2 cellular contexts compared by ENCODE assay signal in the genomic region with DNA sequence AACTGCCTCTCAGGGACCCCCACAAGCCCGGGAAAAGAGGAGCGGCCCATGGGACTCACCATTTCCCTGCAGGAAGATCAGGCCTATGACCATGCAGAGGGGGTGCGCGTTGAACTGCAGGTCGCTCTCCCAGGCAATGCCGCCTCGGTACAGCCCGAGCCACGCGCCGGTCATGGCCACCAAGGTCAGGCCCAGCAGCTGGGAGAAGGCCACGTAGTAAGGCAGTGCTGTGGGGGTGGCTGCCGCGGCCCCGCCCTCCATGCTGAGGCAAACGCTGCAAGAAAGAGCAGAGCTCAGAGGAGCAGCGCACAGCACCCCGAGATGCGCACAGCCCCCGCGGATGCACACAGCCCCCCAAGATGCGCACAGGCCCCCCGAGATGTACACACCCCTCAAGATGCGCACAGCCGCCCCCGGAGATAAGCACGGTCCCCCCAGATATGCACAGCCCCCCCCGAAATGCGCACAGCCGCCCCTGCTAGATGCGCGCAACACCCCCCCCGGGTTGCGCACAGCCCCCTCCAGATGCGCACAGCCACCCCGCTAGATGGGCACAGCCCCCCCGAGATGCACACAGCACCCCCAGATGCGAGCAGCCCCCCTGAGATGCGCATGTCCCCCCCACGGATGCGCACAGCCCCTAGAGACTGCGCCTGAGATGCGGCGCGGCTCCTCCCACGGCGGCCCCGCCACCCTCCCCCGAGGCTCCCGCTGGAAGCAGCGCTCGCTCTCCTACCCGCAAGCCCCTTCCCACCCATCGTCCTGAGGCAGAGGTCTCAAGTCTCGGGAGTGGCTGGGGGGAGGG.
TF ChIP-seq lines count a peak whose summit lies in the region.

No MANE protein-coding gene starts in this region.

TF ChIP-seq in GM23338, 12 proteins besides CTCF, POLR2A, EP300 and RAD21:
- TF ChIP-seq, protein P1, sequence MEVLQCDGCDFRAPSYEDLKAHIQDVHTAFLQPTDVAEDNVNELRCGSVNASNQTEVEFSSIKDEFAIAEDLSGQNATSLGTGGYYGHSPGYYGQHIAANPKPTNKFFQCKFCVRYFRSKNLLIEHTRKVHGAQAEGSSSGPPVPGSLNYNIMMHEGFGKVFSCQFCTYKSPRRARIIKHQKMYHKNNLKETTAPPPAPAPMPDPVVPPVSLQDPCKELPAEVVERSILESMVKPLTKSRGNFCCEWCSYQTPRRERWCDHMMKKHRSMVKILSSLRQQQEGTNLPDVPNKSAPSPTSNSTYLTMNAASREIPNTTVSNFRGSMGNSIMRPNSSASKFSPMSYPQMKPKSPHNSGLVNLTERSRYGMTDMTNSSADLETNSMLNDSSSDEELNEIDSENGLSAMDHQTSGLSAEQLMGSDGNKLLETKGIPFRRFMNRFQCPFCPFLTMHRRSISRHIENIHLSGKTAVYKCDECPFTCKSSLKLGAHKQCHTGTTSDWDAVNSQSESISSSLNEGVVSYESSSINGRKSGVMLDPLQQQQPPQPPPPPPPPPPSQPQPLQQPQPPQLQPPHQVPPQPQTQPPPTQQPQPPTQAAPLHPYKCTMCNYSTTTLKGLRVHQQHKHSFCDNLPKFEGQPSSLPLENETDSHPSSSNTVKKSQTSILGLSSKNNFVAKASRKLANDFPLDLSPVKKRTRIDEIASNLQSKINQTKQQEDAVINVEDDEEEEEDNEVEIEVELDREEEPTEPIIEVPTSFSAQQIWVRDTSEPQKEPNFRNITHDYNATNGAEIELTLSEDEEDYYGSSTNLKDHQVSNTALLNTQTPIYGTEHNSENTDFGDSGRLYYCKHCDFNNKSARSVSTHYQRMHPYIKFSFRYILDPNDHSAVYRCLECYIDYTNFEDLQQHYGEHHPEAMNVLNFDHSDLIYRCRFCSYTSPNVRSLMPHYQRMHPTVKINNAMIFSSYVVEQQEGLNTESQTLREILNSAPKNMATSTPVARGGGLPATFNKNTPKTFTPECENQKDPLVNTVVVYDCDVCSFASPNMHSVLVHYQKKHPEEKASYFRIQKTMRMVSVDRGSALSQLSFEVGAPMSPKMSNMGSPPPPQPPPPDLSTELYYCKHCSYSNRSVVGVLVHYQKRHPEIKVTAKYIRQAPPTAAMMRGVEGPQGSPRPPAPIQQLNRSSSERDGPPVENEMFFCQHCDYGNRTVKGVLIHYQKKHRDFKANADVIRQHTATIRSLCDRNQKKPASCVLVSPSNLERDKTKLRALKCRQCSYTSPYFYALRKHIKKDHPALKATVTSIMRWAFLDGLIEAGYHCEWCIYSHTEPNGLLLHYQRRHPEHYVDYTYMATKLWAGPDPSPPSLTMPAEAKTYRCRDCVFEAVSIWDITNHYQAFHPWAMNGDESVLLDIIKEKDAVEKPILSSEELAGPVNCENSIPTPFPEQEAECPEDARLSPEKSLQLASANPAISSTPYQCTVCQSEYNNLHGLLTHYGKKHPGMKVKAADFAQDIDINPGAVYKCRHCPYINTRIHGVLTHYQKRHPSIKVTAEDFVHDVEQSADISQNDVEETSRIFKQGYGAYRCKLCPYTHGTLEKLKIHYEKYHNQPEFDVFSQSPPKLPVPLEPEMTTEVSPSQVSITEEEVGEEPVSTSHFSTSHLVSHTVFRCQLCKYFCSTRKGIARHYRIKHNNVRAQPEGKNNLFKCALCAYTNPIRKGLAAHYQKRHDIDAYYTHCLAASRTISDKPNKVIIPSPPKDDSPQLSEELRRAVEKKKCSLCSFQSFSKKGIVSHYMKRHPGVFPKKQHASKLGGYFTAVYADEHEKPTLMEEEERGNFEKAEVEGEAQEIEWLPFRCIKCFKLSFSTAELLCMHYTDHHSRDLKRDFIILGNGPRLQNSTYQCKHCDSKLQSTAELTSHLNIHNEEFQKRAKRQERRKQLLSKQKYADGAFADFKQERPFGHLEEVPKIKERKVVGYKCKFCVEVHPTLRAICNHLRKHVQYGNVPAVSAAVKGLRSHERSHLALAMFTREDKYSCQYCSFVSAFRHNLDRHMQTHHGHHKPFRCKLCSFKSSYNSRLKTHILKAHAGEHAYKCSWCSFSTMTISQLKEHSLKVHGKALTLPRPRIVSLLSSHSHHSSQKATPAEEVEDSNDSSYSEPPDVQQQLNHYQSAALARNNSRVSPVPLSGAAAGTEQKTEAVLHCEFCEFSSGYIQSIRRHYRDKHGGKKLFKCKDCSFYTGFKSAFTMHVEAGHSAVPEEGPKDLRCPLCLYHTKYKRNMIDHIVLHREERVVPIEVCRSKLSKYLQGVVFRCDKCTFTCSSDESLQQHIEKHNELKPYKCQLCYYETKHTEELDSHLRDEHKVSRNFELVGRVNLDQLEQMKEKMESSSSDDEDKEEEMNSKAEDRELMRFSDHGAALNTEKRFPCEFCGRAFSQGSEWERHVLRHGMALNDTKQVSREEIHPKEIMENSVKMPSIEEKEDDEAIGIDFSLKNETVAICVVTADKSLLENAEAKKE (CRISPR knock-in tag; IDR thresholded peaks at IDR 0.05), result no peak
- no peak for TF ChIP-seq NANOG (IDR thresholded peaks at IDR 0.05; ENCODE audit: borderline replicate concordance)
- TF ChIP-seq ZNF114 (CRISPR knock-in tag; IDR thresholded peaks at IDR 0.05), result no peak
- no peak for TF ChIP-seq EZH2 (IDR thresholded peaks at IDR 0.05; ENCODE audit: low read depth, unreplicated experiment)
- TF ChIP-seq EZH2phosphoT487 (IDR thresholded peaks at IDR 0.05; ENCODE audit: unreplicated experiment), result no peak
- no peak for TF ChIP-seq STAT1 (IDR thresholded peaks at IDR 0.05; ENCODE audit: unreplicated experiment)
- TF ChIP-seq ZNF331 (CRISPR knock-in tag; IDR thresholded peaks at IDR 0.05; ENCODE audit: low read depth), result no peak
- TF ChIP-seq JUNB (IDR thresholded peaks at IDR 0.05; ENCODE audit: unreplicated experiment), result no peak
- TF ChIP-seq CREB1 (CRISPR knock-in tag; IDR thresholded peaks at IDR 0.05; ENCODE audit: low read depth), result no peak

TF ChIP-seq in neural cell, 6 proteins besides CTCF, POLR2A, EP300 and RAD21 (continued from another document):
- TF ChIP-seq, protein P2, sequence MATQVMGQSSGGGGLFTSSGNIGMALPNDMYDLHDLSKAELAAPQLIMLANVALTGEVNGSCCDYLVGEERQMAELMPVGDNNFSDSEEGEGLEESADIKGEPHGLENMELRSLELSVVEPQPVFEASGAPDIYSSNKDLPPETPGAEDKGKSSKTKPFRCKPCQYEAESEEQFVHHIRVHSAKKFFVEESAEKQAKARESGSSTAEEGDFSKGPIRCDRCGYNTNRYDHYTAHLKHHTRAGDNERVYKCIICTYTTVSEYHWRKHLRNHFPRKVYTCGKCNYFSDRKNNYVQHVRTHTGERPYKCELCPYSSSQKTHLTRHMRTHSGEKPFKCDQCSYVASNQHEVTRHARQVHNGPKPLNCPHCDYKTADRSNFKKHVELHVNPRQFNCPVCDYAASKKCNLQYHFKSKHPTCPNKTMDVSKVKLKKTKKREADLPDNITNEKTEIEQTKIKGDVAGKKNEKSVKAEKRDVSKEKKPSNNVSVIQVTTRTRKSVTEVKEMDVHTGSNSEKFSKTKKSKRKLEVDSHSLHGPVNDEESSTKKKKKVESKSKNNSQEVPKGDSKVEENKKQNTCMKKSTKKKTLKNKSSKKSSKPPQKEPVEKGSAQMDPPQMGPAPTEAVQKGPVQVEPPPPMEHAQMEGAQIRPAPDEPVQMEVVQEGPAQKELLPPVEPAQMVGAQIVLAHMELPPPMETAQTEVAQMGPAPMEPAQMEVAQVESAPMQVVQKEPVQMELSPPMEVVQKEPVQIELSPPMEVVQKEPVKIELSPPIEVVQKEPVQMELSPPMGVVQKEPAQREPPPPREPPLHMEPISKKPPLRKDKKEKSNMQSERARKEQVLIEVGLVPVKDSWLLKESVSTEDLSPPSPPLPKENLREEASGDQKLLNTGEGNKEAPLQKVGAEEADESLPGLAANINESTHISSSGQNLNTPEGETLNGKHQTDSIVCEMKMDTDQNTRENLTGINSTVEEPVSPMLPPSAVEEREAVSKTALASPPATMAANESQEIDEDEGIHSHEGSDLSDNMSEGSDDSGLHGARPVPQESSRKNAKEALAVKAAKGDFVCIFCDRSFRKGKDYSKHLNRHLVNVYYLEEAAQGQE (IDR thresholded peaks at IDR 0.05; ENCODE audit: borderline replicate concordance), result no peak
- no peak for TF ChIP-seq EZH2 (IDR thresholded peaks at IDR 0.05; ENCODE audit: borderline replicate concordance, insufficient read depth, low read length, poor library complexity, severe bottlenecking)
- peak; percentile 9 for TF ChIP-seq POLR2AphosphoS5 (IDR thresholded peaks at IDR 0.05)
- no peak for TF ChIP-seq MXI1 (conservative IDR thresholded peaks at IDR 0.05; ENCODE audit: poor library complexity, severe bottlenecking)
